In genomic region chr3:186985713-186986364, GRCh38 we compare ENCODE assay signal across 8 cellular contexts. TPM values are rescaled to one million over a fixed set of nuclear protein-coding genes. Genes with fewer than 3 reads are reported as not detected.
DNase-seq lines count a peak whose midpoint lies in the region; ATAC-seq and TF ChIP-seq lines count a peak whose summit lies in the region.

No MANE protein-coding gene starts in this region.

- peaks cover 11% of the 10 kb centered on the region for H3K4me1 Mint-ChIP-seq in nephron

- peak; percentile 97 for DNase-seq in SIG-M5 treated with dmso at 0.1 percent for 504 hours (lab: John Stamatoyannopoulos, UW; ENCODE audit: unreplicated experiment)
- DNase-seq in mesenteric fat pad (ENCODE audit: low spot score): no peak
- DNase-seq in activated gamma-delta T cell (lab: John Stamatoyannopoulos, UW): no peak
- no peak for DNase-seq in mucosa of gallbladder (ENCODE audit: low spot score)

- ATAC-seq in GM18517 (IDR thresholded peaks at IDR 0.05; ENCODE audit: unreplicated experiment): peak; percentile 71
- peak; percentile 66 for ATAC-seq in HG02852 (IDR thresholded peaks at IDR 0.05; ENCODE audit: unreplicated experiment)
- ATAC-seq in HG03280 (IDR thresholded peaks at IDR 0.05; ENCODE audit: unreplicated experiment): no peak

- H3K36me3 Mint-ChIP-seq in nephron (ENCODE audit: low read depth): peaks cover 52% of the 10 kb centered on the region

- H3K4me3 Mint-ChIP-seq in nephron: peak overlapping the region in 1 of 3 experiments; percentile 16

- H3K9me3 Mint-ChIP-seq in nephron: no peaks in the 10 kb centered on the region

- H3K27me3 Mint-ChIP-seq in nephron (ENCODE audit: low read depth): no peaks in the 10 kb centered on the region

- H3K27ac Mint-ChIP-seq in nephron: peak overlapping the region in 2 of 3 experiments; percentile 75

- no peak for TF ChIP-seq CTCF in nephron (IDR thresholded peaks at IDR 0.05; ENCODE audit: unreplicated experiment in 3 of 3)

RNA-seq across cellular contexts. Expression of gene ST6GAL1, which starts 55.5 kb away (rescaled TPM):
- total RNA-seq in mesenteric fat pad: 35.6 TPM
- 35.0 TPM for total RNA-seq in mucosa of gallbladder
